ENCODE assay signal across 9 cellular contexts in the genomic region with DNA sequence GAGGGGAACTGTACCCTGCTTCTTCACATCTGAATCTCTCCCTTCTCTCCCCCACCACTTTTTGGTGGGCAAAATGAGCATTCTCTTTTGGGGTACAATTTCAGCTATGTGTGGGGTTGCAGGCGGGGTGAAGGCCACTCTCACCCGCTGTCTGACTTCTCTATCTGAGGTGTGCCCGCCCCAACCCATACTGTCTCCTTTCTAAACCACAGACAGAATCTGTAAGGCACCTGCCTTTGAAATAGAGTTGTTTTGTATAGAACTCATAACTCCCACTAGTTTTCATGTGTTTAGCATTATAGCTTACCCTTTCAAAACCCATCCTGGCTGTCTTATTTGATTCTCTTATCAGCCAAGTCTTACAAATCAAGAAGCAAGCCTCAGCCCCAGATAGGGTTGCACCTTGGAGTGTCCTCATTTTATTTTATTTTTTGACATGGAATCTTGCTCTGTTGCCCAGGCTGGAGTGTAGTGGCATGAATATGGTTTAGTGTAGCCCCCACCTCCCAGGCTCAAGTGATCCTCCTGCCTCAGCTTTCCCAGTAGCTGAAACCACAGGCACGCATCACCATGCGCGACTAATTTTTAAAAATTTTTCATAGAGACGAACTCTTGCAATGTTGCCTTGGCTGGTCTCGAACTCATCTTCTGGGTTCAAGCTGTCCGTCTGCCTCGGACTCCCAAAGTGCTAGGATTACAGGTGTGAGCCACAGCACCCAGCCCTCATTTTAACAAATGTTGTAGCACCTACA. TPM values are rescaled to one million over a fixed set of nuclear protein-coding genes. Genes with fewer than 3 reads are reported as not detected.
A peak's percentile ranks its signal among the peaks of the same experiment; 100 is the strongest.
DNase-seq lines count a peak whose midpoint lies in the region; ATAC-seq and TF ChIP-seq lines count a peak whose summit lies in the region.
"Had no signal": no experiment of that assay in that cellular context is flagged by ENCODE, and none has a peak within 500 bp of the region (broad histone marks: within the 10 kb centered on the region; RNA-seq: fewer than 3 reads in every experiment).

No MANE protein-coding gene starts in this region.

- H3K4me3 Mint-ChIP-seq in activated CD4-positive, alpha-beta T cell treated with anti-CD3 and anti-CD28 coated beads, Interleukin-2, amount 10 ng/mL, durations not matched to agents 24 days and 14 days = peak overlapping the region; percentile 83
- H3K4me3 Mint-ChIP-seq in glutamatergic neuron (ENCODE audit: unreplicated experiment) = peak overlapping the region; percentile 83

- no peak overlapping the region for H3K4me3 ChIP-seq in testis

- no peaks in the 10 kb centered on the region for H3K27me3 Mint-ChIP-seq in activated CD4-positive, alpha-beta T cell treated with anti-CD3 and anti-CD28 coated beads, Interleukin-2, amount 10 ng/mL, durations not matched to agents 24 days and 14 days
- H3K27me3 Mint-ChIP-seq in glutamatergic neuron (ENCODE audit: unreplicated experiment) = peaks cover 10% of the 10 kb centered on the region

- TF ChIP-seq CTCF in glutamatergic neuron (IDR thresholded peaks at IDR 0.05; ENCODE audit: partially characterized antibody, unreplicated experiment) (no peak), testis (IDR thresholded peaks at IDR 0.05) (no peak)

- H3K27ac ChIP-seq in testis = peak overlapping the region; percentile 75 to 86
- H3K27ac ChIP-seq: KMS-11 had no signal

- H3K27me3 ChIP-seq in testis = no peaks in the 10 kb centered on the region

- H3K9me3 Mint-ChIP-seq in activated CD4-positive, alpha-beta T cell treated with anti-CD3 and anti-CD28 coated beads, Interleukin-2, amount 10 ng/mL, durations not matched to agents 24 days and 14 days = no peaks in the 10 kb centered on the region
- H3K9me3 Mint-ChIP-seq in glutamatergic neuron (ENCODE audit: unreplicated experiment) = peaks cover 3% of the 10 kb centered on the region

- H3K36me3 Mint-ChIP-seq in activated CD4-positive, alpha-beta T cell treated with anti-CD3 and anti-CD28 coated beads, Interleukin-2, amount 10 ng/mL, durations not matched to agents 24 days and 14 days (ENCODE audit: low read depth) = peaks cover 32% of the 10 kb centered on the region
- no peaks in the 10 kb centered on the region for H3K36me3 Mint-ChIP-seq in glutamatergic neuron (ENCODE audit: unreplicated experiment)

- no peaks in the 10 kb centered on the region for H3K36me3 ChIP-seq in testis (ENCODE audit: low read depth, missing control alignments)

- peak overlapping the region; percentile 98 for H3K27ac Mint-ChIP-seq in activated CD4-positive, alpha-beta T cell treated with anti-CD3 and anti-CD28 coated beads, Interleukin-2, amount 10 ng/mL, durations not matched to agents 24 days and 14 days
- H3K27ac Mint-ChIP-seq in glutamatergic neuron (ENCODE audit: unreplicated experiment) = peak overlapping the region; percentile 40

- peak; percentile 83 for DNase-seq in activated CD4-positive, alpha-beta T cell treated with anti-CD3 and anti-CD28 coated beads, Interleukin-2, amount 10 ng/mL, durations not matched to agents 24 days and 14 days
- DNase-seq in activated CD4-positive, alpha-beta T cell treated with anti-CD3 and anti-CD28 coated beads, Interleukin-2, amount 50 U/mL, for 48 hours = no peak
- DNase-seq in activated CD4-positive, alpha-beta T cell treated with anti-CD3 and anti-CD28 coated beads, Interleukin-2, amount 50 U/mL, for 4 hours = peak; percentile 42 to 45
- no peak for DNase-seq in glutamatergic neuron
- no peak for DNase-seq in testis
- DNase-seq in stimulated activated CD4-positive, alpha-beta T cell treated with anti-CD3 and anti-CD28 coated beads, Interleukin-15, amount 100 ng/mL, for 24 hours = no peak
- no peak for DNase-seq in GM19238 (ENCODE audit: insufficient read length, low spot score)

- WGBS in testis, 2 donors = 88% methylated on average over 10 of the region's 10 CpGs

- no peak for TF ChIP-seq POLR2A in testis (IDR thresholded peaks at IDR 0.05)

- no peak for ATAC-seq in GM18909 (IDR thresholded peaks at IDR 0.05; ENCODE audit: poor library complexity, unreplicated experiment)

- H3K4me1 ChIP-seq in testis = peaks cover 83% of the 10 kb centered on the region

- peaks cover 87% of the 10 kb centered on the region for H3K4me1 Mint-ChIP-seq in activated CD4-positive, alpha-beta T cell treated with anti-CD3 and anti-CD28 coated beads, Interleukin-2, amount 10 ng/mL, durations not matched to agents 24 days and 14 days
- H3K4me1 Mint-ChIP-seq in glutamatergic neuron (ENCODE audit: low read depth, unreplicated experiment) = peaks cover 66% of the 10 kb centered on the region

- intact Hi-C loops in activated CD4-positive, alpha-beta T cell treated with anti-CD3 and anti-CD28 coated beads, Interleukin-2, amount 10 ng/mL, durations not matched to agents 24 days and 14 days (cut with micrococcal nuclease) = no loop called here
- intact Hi-C loops in testis (cut with DNase I; ENCODE audit: low total_unique reads) = no loop called here

- H3K9me3 ChIP-seq in testis = no peaks in the 10 kb centered on the region

RNA-seq across cellular contexts. Expression of gene TSPAN14, which starts 11.9 kb away (rescaled TPM):
- 57.8 and 61.7 TPM in 2 replicates for total RNA-seq in activated CD4-positive, alpha-beta T cell treated with anti-CD3 and anti-CD28 coated beads, Interleukin-2, amount 10 ng/mL, durations not matched to agents 24 days and 14 days
- total RNA-seq in glutamatergic neuron (ENCODE audit: unreplicated experiment) (141 TPM), testis (10 to 100 TPM; 61.4 to 64.6 TPM)
- 59.1 TPM for polyA plus RNA-seq in testis (ENCODE audit: insufficient read depth, low read depth, low replicate concordance)

RNA-seq across cellular contexts. Expression of gene PRXL2A, which starts 57.7 kb away (rescaled TPM):
- total RNA-seq in activated CD4-positive, alpha-beta T cell treated with anti-CD3 and anti-CD28 coated beads, Interleukin-2, amount 10 ng/mL, durations not matched to agents 24 days and 14 days = 14.8 and 16.4 TPM in 2 replicates
- 164 TPM for total RNA-seq in glutamatergic neuron (ENCODE audit: unreplicated experiment)
- 100 to 1,000 TPM; 102 to 104 TPM for total RNA-seq in testis
- polyA plus RNA-seq in testis (ENCODE audit: insufficient read depth, low read depth, low replicate concordance) = 106 TPM

Comparison
In these comparisons a context has a peak if more than half of its experiments do, and no peak if none do; other contexts are left out.
1. DNase-seq: peak in activated CD4-positive, alpha-beta T cell treated with anti-CD3 and anti-CD28 coated beads, Interleukin-2, amount 10 ng/mL, durations not matched to agents 24 days and 14 days (single experiment) and activated CD4-positive, alpha-beta T cell treated with anti-CD3 and anti-CD28 coated beads, Interleukin-2, amount 50 U/mL, for 4 hours (2 of 2); none in activated CD4-positive, alpha-beta T cell treated with anti-CD3 and anti-CD28 coated beads, Interleukin-2, amount 50 U/mL, for 48 hours (0 of 2), glutamatergic neuron (single experiment), testis (single experiment), stimulated activated CD4-positive, alpha-beta T cell treated with anti-CD3 and anti-CD28 coated beads, Interleukin-15, amount 100 ng/mL, for 24 hours (single experiment) and GM19238 (single experiment).